13 cellular contexts compared by ENCODE assay signal in the genomic region with DNA sequence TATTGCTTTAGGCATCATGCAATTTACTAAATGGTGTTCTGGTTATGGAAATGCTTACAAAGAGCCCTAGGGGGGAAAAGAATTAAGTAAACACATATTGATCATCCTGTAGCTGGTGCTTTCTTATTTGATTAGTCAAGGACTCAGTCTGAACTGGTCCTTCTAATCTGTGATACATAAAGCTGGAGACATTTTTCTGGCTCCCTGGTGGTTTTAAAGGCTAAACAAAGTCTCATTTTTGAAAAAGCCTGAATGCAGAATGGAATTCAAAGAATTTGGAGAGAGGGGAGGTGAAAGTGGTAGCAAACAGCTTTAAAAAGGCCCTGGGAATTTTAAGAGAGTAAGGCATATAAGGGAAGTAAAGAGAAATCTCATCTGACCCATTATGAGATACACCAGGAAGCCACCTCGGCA.
DNase-seq lines count a peak whose midpoint lies in the region; ATAC-seq, FAIRE-seq and TF ChIP-seq lines count a peak whose summit lies in the region.
"Had no signal": no experiment of that assay in that cellular context is flagged by ENCODE, and none has a peak within 500 bp of the region (broad histone marks: within the 10 kb centered on the region; RNA-seq: fewer than 3 reads in every experiment).

No MANE protein-coding gene starts in this region.

- H4K20me1 ChIP-seq in H1 (replicated peaks in 1 of 2; ENCODE audit: control insufficient read depth in 1 of 2, insufficient read depth in 2 of 2, low read length in 2 of 2) = no peaks in the 10 kb centered on the region

- H3K79me2 ChIP-seq in H1 (ENCODE audit: control insufficient read depth in 1 of 2, insufficient read depth in 2 of 2, low read length in 2 of 2) = no peaks in the 10 kb centered on the region

- H3K56ac ChIP-seq in H1 (replicated peaks; ENCODE audit: insufficient read length, low read depth, low read length) = no peak overlapping the region

- no peak overlapping the region for H3K9ac ChIP-seq in H1 (replicated peaks in 1 of 4; ENCODE audit: extremely low read depth in 1 of 4, low read depth in 3 of 4, low read length in 3 of 4)

- POLR2A ChIA-PET in BJ (lab: Charles Lee) (no interaction called here), H1 (lab: Charles Lee; ENCODE audit: partially characterized antibody) (no interaction called here)

- H3K18ac ChIP-seq in H1 (ENCODE audit: extremely low read depth, low read length) = no peak overlapping the region

- TF ChIP-seq CTCF in BJ (IDR thresholded peaks at IDR 0.05; ENCODE audit: insufficient read depth, low read depth, low read length) (no peak), H1 (IDR thresholded peaks at IDR 0.05; ENCODE audit: control extremely low read depth in 1 of 3, insufficient read depth in 1 of 3, low read depth in 1 of 3, low read length in 3 of 3) (no peak), suprapubic skin (IDR thresholded peaks at IDR 0.05) (no peak)

- H3K14ac ChIP-seq in H1 (ENCODE audit: insufficient read length) = no peak overlapping the region

- H3K9me3 ChIP-seq in H1 (ENCODE audit: insufficient read depth in 2 of 2, low read depth in 1 of 2, low read length in 1 of 2) (no peaks in the 10 kb centered on the region), suprapubic skin (no peaks in the 10 kb centered on the region)
- H3K9me3 ChIP-seq: colonic mucosa had no signal

- no peak overlapping the region for H2AFZ ChIP-seq in H1 (ENCODE audit: low read length)

- no peak overlapping the region for H2AK5ac ChIP-seq in H1 (ENCODE audit: low read depth, low read length)

- no peak overlapping the region for H2BK12ac ChIP-seq in H1 (ENCODE audit: low read depth, low read length)

- no peaks in the 10 kb centered on the region for H3K27me3 ChIP-seq in BJ (ENCODE audit: control insufficient read depth, insufficient read depth, low read length)
- peaks cover 0 to 2% (median 0%) of the 10 kb centered on the region in 4 experiments; a peak in 1 of 7 replicates for H3K27me3 ChIP-seq in H1 (replicated peaks in 1 of 4; ENCODE audit: control insufficient read depth in 3 of 4, extremely low read depth in 1 of 4, insufficient read depth in 3 of 4, low read length in 3 of 4)
- H3K27me3 ChIP-seq in suprapubic skin = no peaks in the 10 kb centered on the region
- H3K27me3 ChIP-seq: colonic mucosa had no signal

- H3K27ac ChIP-seq in H1 (ENCODE audit: low read depth, low read length) (no peak overlapping the region), suprapubic skin (no peak overlapping the region)
- H3K27ac ChIP-seq: colonic mucosa had no signal

- no peak for TF ChIP-seq RAD21 in H1 (IDR thresholded peaks at IDR 0.05 in 1 of 2, conservative IDR thresholded peaks at IDR 0.05 in 1 of 2; ENCODE audit: low read depth in 2 of 2, low read length in 2 of 2)

- no peak overlapping the region for H2BK20ac ChIP-seq in H1 (ENCODE audit: low read length)

- no peaks in the 10 kb centered on the region for H3K79me1 ChIP-seq in H1 (ENCODE audit: low read depth, low read length)

- WGBS in H1 (ENCODE audit: extremely low coverage in 1 of 2, insufficient coverage in 1 of 2, insufficient read length in 1 of 2, insufficient replicate concordance in 2 of 2, low coverage in 1 of 2, low lambda C conversion rate in 2 of 2, missing lambda C conversion rate in 1 of 2), 2 experiments = 83% methylated on average over 1 of the region's 1 CpG; no CpG with 5 or more reads in 1 of the 2 experiments
- 40% methylated on average over 1 of the region's 1 CpG for WGBS in suprapubic skin

- H4K8ac ChIP-seq in H1 (ENCODE audit: extremely low read depth, insufficient read depth, low read length) = no peak overlapping the region

- DNase-seq in BJ (ENCODE audit: low read depth) (peak; percentile 39), NCI-H226 (peak; percentile 58), H1 (ENCODE audit: low read depth in 1 of 2, low spot score in 2 of 2) (no peak), non-pigmented ciliary epithelial cell (ENCODE audit: low read depth) (peak; percentile 44), suprapubic skin (ENCODE audit: low spot score in 2 of 2) (no peak)
- no peak for DNase-seq in activated CD4-positive, CD25-positive, alpha-beta regulatory T cell (lab: John Stamatoyannopoulos, UW)
- DNase-seq: activated T-cell treated with anti-CD3 and anti-CD28 coated beads, Interleukin-2, amount 50 U/mL, for 24 hours; colonic mucosa; DMS153; NCI-H524; posterior cingulate gyrus had no signal

- no peak overlapping the region for H3K23ac ChIP-seq in H1 (ENCODE audit: insufficient read length)

- H3K4me2 ChIP-seq in H1 (ENCODE audit: insufficient read depth in 1 of 2, low read depth in 2 of 2, low read length in 2 of 2) = no peak overlapping the region; a peak in 1 of 4 replicates

- no peak for FAIRE-seq in H1 (lab: Jason Lieb, UNC)

- H3K23me2 ChIP-seq in H1 (ENCODE audit: low read depth, low read length) = no peaks in the 10 kb centered on the region

- no peak overlapping the region for H4K91ac ChIP-seq in H1 (replicated peaks; ENCODE audit: insufficient read length, low read length)

- H3K4me3 ChIP-seq in BJ (ENCODE audit: low read depth, low read length) (no peak overlapping the region), H1 (ENCODE audit: extremely low read depth in 1 of 4, insufficient read depth in 2 of 4, low read depth in 3 of 4, low read length in 4 of 4) (no peak overlapping the region), suprapubic skin (no peak overlapping the region)
- H3K4me3 ChIP-seq: colonic mucosa had no signal

- no peak for ATAC-seq in GM18909 (IDR thresholded peaks at IDR 0.05; ENCODE audit: poor library complexity, unreplicated experiment)
- no peak for ATAC-seq in GM21619 (IDR thresholded peaks at IDR 0.05; ENCODE audit: unreplicated experiment)

- no peak for TF ChIP-seq POLR2A in H1 (IDR thresholded peaks at IDR 0.05; ENCODE audit: control extremely low read depth in 1 of 2, low read depth in 2 of 2, low read length in 2 of 2)
- no peak for TF ChIP-seq POLR2A in suprapubic skin (IDR thresholded peaks at IDR 0.05)

- H2BK5ac ChIP-seq in H1 (ENCODE audit: low read depth, low read length) = no peak overlapping the region; the same call in 1 of the 2 replicates

- H4K5ac ChIP-seq in H1 (ENCODE audit: insufficient read length, low read depth, low read length) = no peak overlapping the region

- CTCF ChIA-PET in BJ (lab: Yijun Ruan, JAX) (interaction anchor here (0.6 to 0.7 kb wide), 2 partner anchors 36 to 821 kb away, joined by 3 read pairs; no protein-coding TSS in a partner anchor), H1 (lab: Charles Lee; ENCODE audit: partially characterized antibody) (interaction anchor here (0.8 to 0.9 kb wide), 2 partner anchors 101 to 514 kb away, joined by 3 to 4 read pairs; no protein-coding TSS in a partner anchor)

- H3K4me1 ChIP-seq in H1 (replicated peaks in 1 of 4; ENCODE audit: control insufficient read depth in 3 of 4, insufficient read depth in 4 of 4, low read length in 3 of 4) (peaks cover 0 to 4% (median 1%) of the 10 kb centered on the region in 4 experiments; a peak in 2 of 7 replicates), suprapubic skin (peaks cover 2% of the 10 kb centered on the region)
- H3K4me1 ChIP-seq: colonic mucosa had no signal

- H3K36me3 ChIP-seq in BJ (ENCODE audit: control insufficient read depth, insufficient read depth, low read length) (peaks cover 2% of the 10 kb centered on the region; the same call in 1 of the 2 replicates), H1 (ENCODE audit: control insufficient read depth in 2 of 4, insufficient read depth in 4 of 4, low read length in 3 of 4) (no peaks in the 10 kb centered on the region), suprapubic skin (no peaks in the 10 kb centered on the region)
- H3K36me3 ChIP-seq: colonic mucosa had no signal

- no peak overlapping the region for H2BK120ac ChIP-seq in H1 (replicated peaks; ENCODE audit: low read depth, low read length)

- no peak for TF ChIP-seq EP300 in H1 (IDR thresholded peaks at IDR 0.05; ENCODE audit: borderline replicate concordance in 1 of 2, low read depth in 2 of 2, low read length in 2 of 2)
- no peak for TF ChIP-seq EP300 in suprapubic skin (IDR thresholded peaks at IDR 0.05)

- H2BK15ac ChIP-seq in H1 (ENCODE audit: low read length) = no peak overlapping the region

- no peak overlapping the region for H3K4ac ChIP-seq in H1 (replicated peaks; ENCODE audit: insufficient read length, low read depth, low read length)

TF ChIP-seq in H1, 55 proteins besides CTCF, POLR2A, EP300 and RAD21:
- TF ChIP-seq TEAD4 (IDR thresholded peaks at IDR 0.05; ENCODE audit: low read depth, low read length) (peak; percentile 35; the same call in 1 of the 2 replicates), CBX5 (IDR thresholded peaks at IDR 0.05; ENCODE audit: low read depth, low read length) (no peak), GTF2F1 (IDR thresholded peaks at IDR 0.05; ENCODE audit: borderline replicate concordance, low read depth, low read length) (no peak), SIN3A (conservative IDR thresholded peaks at IDR 0.05 in 1 of 2, IDR thresholded peaks at IDR 0.05 in 1 of 2; ENCODE audit: low read depth in 1 of 2, low read length in 2 of 2) (no peak)
- TF ChIP-seq, protein P1, sequence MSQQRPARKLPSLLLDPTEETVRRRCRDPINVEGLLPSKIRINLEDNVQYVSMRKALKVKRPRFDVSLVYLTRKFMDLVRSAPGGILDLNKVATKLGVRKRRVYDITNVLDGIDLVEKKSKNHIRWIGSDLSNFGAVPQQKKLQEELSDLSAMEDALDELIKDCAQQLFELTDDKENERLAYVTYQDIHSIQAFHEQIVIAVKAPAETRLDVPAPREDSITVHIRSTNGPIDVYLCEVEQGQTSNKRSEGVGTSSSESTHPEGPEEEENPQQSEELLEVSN (IDR thresholded peaks at IDR 0.05) = no peak

Comparison
In these comparisons a context has a peak if more than half of its experiments do, and no peak if none do; other contexts are left out.
1. DNase-seq: peak in BJ (single experiment), NCI-H226 (single experiment) and non-pigmented ciliary epithelial cell (single experiment); none in H1 (0 of 2), activated CD4-positive, CD25-positive, alpha-beta regulatory T cell (0 of 4) and suprapubic skin (0 of 2).